In genomic region chr10:89206402-89207180, GRCh38 we compare ENCODE assay signal across 8 cellular contexts. TPM values are rescaled to one million over a fixed set of nuclear protein-coding genes. Genes with fewer than 3 reads are reported as not detected.
DNase-seq lines count a peak whose midpoint lies in the region; ATAC-seq and TF ChIP-seq lines count a peak whose summit lies in the region.

No MANE protein-coding gene starts in this region.

- H3K9me3 ChIP-seq in Panc1 (ENCODE audit: control insufficient read depth, insufficient read depth, low read depth, low read length) (no peaks in the 10 kb centered on the region), body of pancreas (no peaks in the 10 kb centered on the region)

- 14 to 15% methylated on average over 42 of the region's 42 CpGs for WGBS in body of pancreas, 2 donors

- POLR2A ChIA-PET in Panc1 (lab: Charles Lee) = no interaction called here

- H3K27me3 ChIP-seq in Panc1 (ENCODE audit: control insufficient read depth, insufficient read depth, low read length) (peaks cover 25% of the 10 kb centered on the region), body of pancreas (peaks cover 0 to 10% of the 10 kb centered on the region in 2 donors)

- peak overlapping the region; percentile 40 to 61 for H3K4me3 ChIP-seq in Panc1 (ENCODE audit: low read depth in 2 of 2, low read length in 2 of 2)
- no peak overlapping the region for H3K4me3 ChIP-seq in body of pancreas

- peak; percentile 55 for ATAC-seq in Panc1
- ATAC-seq in body of pancreas = peak; percentile 20
- no peak for ATAC-seq in HG03039 (IDR thresholded peaks at IDR 0.05; ENCODE audit: unreplicated experiment)
- ATAC-seq in HG02885 (IDR thresholded peaks at IDR 0.05; ENCODE audit: poor library complexity, unreplicated experiment) = no peak
- no peak for ATAC-seq in GM21528 (IDR thresholded peaks at IDR 0.05; ENCODE audit: low FRiP score, unreplicated experiment)

- H3K4me1 ChIP-seq in Panc1 (ENCODE audit: control insufficient read depth, insufficient read depth, low read length) (no peaks in the 10 kb centered on the region), body of pancreas (peaks cover 22% of the 10 kb centered on the region)

- H3K36me3 ChIP-seq in Panc1 (ENCODE audit: control insufficient read depth, insufficient read depth, low read length) = no peaks in the 10 kb centered on the region
- no peaks in the 10 kb centered on the region for H3K36me3 ChIP-seq in body of pancreas (replicated peaks in 1 of 2; ENCODE audit: insufficient read depth in 1 of 2, low read depth in 2 of 2)

- 0 out of 3 replicates have a peak, but pooled peaks have one; percentile 11 for TF ChIP-seq CTCF in GM12872 (IDR thresholded peaks at IDR 0.05; ENCODE audit: insufficient read depth, low read depth, low read length)
- no peak for TF ChIP-seq CTCF in Panc1 (IDR thresholded peaks at IDR 0.05)
- TF ChIP-seq CTCF in body of pancreas (IDR thresholded peaks at IDR 0.05) = no peak

- BruUV-seq in Panc1 (replicated peaks; lab: Mats Ljungman, UMichigan) = no TSS peak

- DNase-seq in Panc1 (ENCODE audit: low read depth, low spot score) (no peak), body of pancreas (peak; percentile 12 to 28 (median 21)), kidney tubule cell (ENCODE audit: low spot score) (peak; percentile 14)
- DNase-seq in stimulated activated CD4-positive, alpha-beta T cell treated with anti-CD3 and anti-CD28 coated beads, Interleukin-4, amount 100 ng/mL, for 1 hour = peak; percentile 33

- H3K27ac ChIP-seq in Panc1 (ENCODE audit: low read length) (no peak overlapping the region), body of pancreas (peak overlapping the region in 2 of 4 donors; percentile 14 to 49)

- CTCF ChIA-PET in Panc1 (lab: Charles Lee) = interaction anchor here (0.6 kb wide), 1 partner anchor 274 kb away, joined by 3 read pairs; no protein-coding TSS in a partner anchor

- in situ Hi-C loops in Panc1 (cut with HindIII; ENCODE audit: low pct_unique_long_range_greater_than_20kb, low sequenced_read_pairs) = loop anchor here (25.0 kb wide), 1 partner anchor 194 kb away; no protein-coding TSS in a partner anchor

- intact Hi-C loops in Panc1 (cut with micrococcal nuclease; ENCODE audit: unreplicated experiment) (no loop called here), body of pancreas (cut with DNase I) (loop anchor here (5.0 to 10.0 kb wide), 2 partner anchors 164 to 182 kb away; no protein-coding TSS in a partner anchor)

- TF ChIP-seq POLR2A in body of pancreas (IDR thresholded peaks at IDR 0.05) = no peak

RNA-seq across cellular contexts. Expression of gene CH25H, which starts 0.5 kb away (rescaled TPM):
- total RNA-seq in Panc1 (2021; ENCODE audit: unreplicated experiment) (0.10 TPM), body of pancreas (1 to 10 TPM; 1.0 to 2.0 TPM)
- polyA plus RNA-seq in Panc1 (2012; ENCODE audit: insufficient read length) = not detected

RNA-seq across cellular contexts. Expression of gene LIPA, which starts 45.0 kb away (rescaled TPM):
- 172 TPM for total RNA-seq in Panc1 (2021; ENCODE audit: unreplicated experiment)
- 69.3 TPM for polyA plus RNA-seq in Panc1 (2012; ENCODE audit: insufficient read length)
- 10 to 100 TPM; 19.8 to 30.4 TPM for total RNA-seq in body of pancreas

Comparison
In these comparisons a context has a peak if more than half of its experiments do, and no peak if none do; other contexts are left out.
1. ATAC-seq: peak in Panc1 (single experiment) and body of pancreas (single experiment); none in HG03039 (single experiment), HG02885 (single experiment) and GM21528 (single experiment).
2. H3K4me3 ChIP-seq: peak in Panc1 (2 of 2); none in body of pancreas (0 of 2).